18 cellular contexts compared by ENCODE assay signal in the genomic region with DNA sequence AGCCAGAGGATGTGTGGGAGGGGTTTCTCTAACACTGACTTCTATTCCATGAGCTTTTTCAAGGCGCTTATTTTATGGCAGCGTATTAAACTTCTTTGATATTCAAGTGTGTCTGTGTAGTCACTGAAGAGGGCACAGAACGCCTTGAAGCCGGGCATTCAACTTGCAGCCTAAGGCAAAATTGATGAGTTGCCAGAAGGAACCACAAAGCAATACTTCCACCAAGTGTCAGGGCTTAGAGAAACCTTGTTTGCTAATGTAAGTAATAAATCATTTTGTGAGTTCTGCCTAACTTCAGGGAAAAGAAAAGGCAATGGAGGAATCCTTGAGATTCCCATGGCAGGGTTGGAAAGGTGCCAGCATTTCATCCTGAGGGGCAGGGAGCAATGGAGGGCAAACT.
DNase-seq lines count a peak whose midpoint lies in the region; ATAC-seq, FAIRE-seq and TF ChIP-seq lines count a peak whose summit lies in the region.
"Had no signal": no experiment of that assay in that cellular context is flagged by ENCODE, and none has a peak within 500 bp of the region (broad histone marks: within the 10 kb centered on the region; RNA-seq: fewer than 3 reads in every experiment).

No MANE protein-coding gene starts in this region.

- H2BK5ac ChIP-seq in IMR-90 (ENCODE audit: low read depth, low read length, poor library complexity, severe bottlenecking) = no peak overlapping the region

- POLR2A ChIA-PET in IMR-90 (lab: Charles Lee; ENCODE audit: unreplicated experiment) = no interaction called here

- no peak overlapping the region for H2AK5ac ChIP-seq in IMR-90 (ENCODE audit: low read depth, low read length)

- H3K4ac ChIP-seq in IMR-90 (ENCODE audit: low read depth, low read length) = no peak overlapping the region

- ATAC-seq in IMR-90 (ENCODE audit: low read depth) = no peak
- ATAC-seq in GM19463 (IDR thresholded peaks at IDR 0.05; ENCODE audit: unreplicated experiment) = no peak

- TF ChIP-seq POLR2A in IMR-90 (IDR thresholded peaks at IDR 0.05; ENCODE audit: low read depth, low read length) = no peak

- no peak overlapping the region for H3K9ac ChIP-seq in IMR-90 (ENCODE audit: low read depth, low read length)
- no peak overlapping the region for H3K9ac ChIP-seq in neural progenitor cell

- no peak overlapping the region for H2BK15ac ChIP-seq in IMR-90 (ENCODE audit: low read depth, low read length)

- H4K20me1 ChIP-seq in IMR-90 (ENCODE audit: insufficient read depth, low read length) (0 out of 2 replicates have a peak, but pooled peaks cover 4% of the 10 kb centered on the region), neural progenitor cell (ENCODE audit: low read depth) (no peaks in the 10 kb centered on the region)

- TF ChIP-seq CTCF in AG10803 (conservative IDR thresholded peaks at IDR 0.05; ENCODE audit: low read length) = no peak
- no peak for TF ChIP-seq CTCF in IMR-90 (conservative IDR thresholded peaks at IDR 0.05; ENCODE audit: low read depth, low read length)
- TF ChIP-seq CTCF in bronchial epithelial cell (IDR thresholded peaks at IDR 0.05; ENCODE audit: insufficient read depth, low read length, severe bottlenecking) = no peak
- TF ChIP-seq CTCF in neural progenitor cell (IDR thresholded peaks at IDR 0.05) = no peak

- no peak overlapping the region for H4K5ac ChIP-seq in IMR-90 (ENCODE audit: low read depth, low read length)

- no TSS peak for BruUV-seq in IMR-90 (replicated peaks; lab: Mats Ljungman, UMichigan)

- no peak for TF ChIP-seq RAD21 in IMR-90 (IDR thresholded peaks at IDR 0.05; ENCODE audit: low read length)

- H2AK9ac ChIP-seq in IMR-90 (replicated peaks; ENCODE audit: low read depth, low read length, poor library complexity) = no peak overlapping the region

- no peak overlapping the region for H4K8ac ChIP-seq in IMR-90 (ENCODE audit: low read depth in 2 of 2, low read length in 2 of 2)

- H3K4me2 ChIP-seq in IMR-90 (ENCODE audit: low read depth, low read length) (no peak overlapping the region), neural progenitor cell (no peak overlapping the region)

- dilution Hi-C loops in IMR-90 (cut with HindIII; ENCODE audit: low sequenced_read_pairs, unreplicated experiment) = no loop called here

- H3K4me3 Mint-ChIP-seq in neural progenitor cell = no peak overlapping the region
- H3K4me3 Mint-ChIP-seq: activated naive CD4-positive, alpha-beta T cell treated with anti-CD3 and anti-CD28 coated beads for 36 hours; central memory CD8-positive, alpha-beta T cell; neural crest cell had no signal

- H3K9me3 ChIP-seq in IMR-90 (ENCODE audit: control insufficient read depth, insufficient read depth, low read length) (no peaks in the 10 kb centered on the region), neural progenitor cell (ENCODE audit: low read depth) (no peaks in the 10 kb centered on the region)
- H3K9me3 ChIP-seq: right lobe of liver had no signal

- no peak overlapping the region for H3K27ac Mint-ChIP-seq in neural progenitor cell
- H3K27ac Mint-ChIP-seq: activated naive CD4-positive, alpha-beta T cell treated with anti-CD3 and anti-CD28 coated beads for 36 hours had no signal

- H3K4me1 ChIP-seq in IMR-90 (ENCODE audit: control insufficient read depth, insufficient read depth, low read length) (peaks cover 8% of the 10 kb centered on the region), neural progenitor cell (no peaks in the 10 kb centered on the region)

- H3K23ac ChIP-seq in IMR-90 (ENCODE audit: low read depth, low read length) = no peak overlapping the region

- H3K14ac ChIP-seq in IMR-90 (replicated peaks; ENCODE audit: low read depth, low read length) = no peak overlapping the region

- no peaks in the 10 kb centered on the region for H3K79me2 ChIP-seq in neural progenitor cell (ENCODE audit: low read depth)

- H3K9me1 ChIP-seq in IMR-90 (ENCODE audit: insufficient read depth, low read length) = peaks cover 22% of the 10 kb centered on the region

- no peaks in the 10 kb centered on the region for H3F3A ChIP-seq in neural progenitor cell (ENCODE audit: low read depth)

- no peaks in the 10 kb centered on the region for H3K9me3 Mint-ChIP-seq in neural progenitor cell
- H3K9me3 Mint-ChIP-seq: activated naive CD4-positive, alpha-beta T cell treated with anti-CD3 and anti-CD28 coated beads for 36 hours; central memory CD8-positive, alpha-beta T cell; neural crest cell had no signal

- H2AFZ ChIP-seq in IMR-90 (replicated peaks; ENCODE audit: low read length, poor library complexity) = no peak overlapping the region
- no peak overlapping the region for H2AFZ ChIP-seq in neural progenitor cell (replicated peaks)

- H3K4me1 Mint-ChIP-seq in neural progenitor cell = peaks cover 2% of the 10 kb centered on the region
- H3K4me1 Mint-ChIP-seq: central memory CD8-positive, alpha-beta T cell; neural crest cell had no signal

- H3K4me3 ChIP-seq in AG10803 (ENCODE audit: low read length) (no peak overlapping the region), IMR-90 (ENCODE audit: insufficient read depth, low read depth, low read length) (no peak overlapping the region), bronchial epithelial cell (ENCODE audit: low read depth, low read length) (no peak overlapping the region), neural progenitor cell (no peak overlapping the region)
- H3K4me3 ChIP-seq: right lobe of liver had no signal

- 60% methylated on average over 2 of the region's 4 CpGs; no CpG with 5 or more reads in 1 of the 2 experiments for WGBS in IMR-90 (ENCODE audit: extremely low coverage in 2 of 2, insufficient read length in 1 of 2), 2 experiments

- DNase-seq in AG10803 (ENCODE audit: low read depth) = peak; percentile 48
- peak; percentile 20 for DNase-seq in IMR-90
- peak; percentile 12 for DNase-seq in bronchial epithelial cell (ENCODE audit: low read depth)
- peak; percentile 79 for DNase-seq in left kidney (ENCODE audit: low read depth, low spot score)
- no peak for DNase-seq in neural progenitor cell (ENCODE audit: low spot score)
- DNase-seq in NOMO-1 treated with DMSO at 0.1 percent for 48 hours (lab: John Stamatoyannopoulos, UW; ENCODE audit: unreplicated experiment) = no peak
- DNase-seq in GM19238 (ENCODE audit: insufficient read length, low spot score) = no peak
- DNase-seq: ACHN; activated naive CD4-positive, alpha-beta T cell treated with anti-CD3 and anti-CD28 coated beads for 36 hours; erythroblast; NCI-H1092; right lobe of liver; stimulated activated CD4-positive, alpha-beta T cell treated with anti-CD3 and anti-CD28 coated beads, Interleukin-4, amount 100 ng/mL, for 4 hours; WERI-Rb-1 had no signal

- H3K36me3 ChIP-seq in IMR-90 (ENCODE audit: control insufficient read depth, insufficient read depth, low read length) (no peaks in the 10 kb centered on the region), bronchial epithelial cell (ENCODE audit: control insufficient read depth, insufficient read depth, low read length) (no peaks in the 10 kb centered on the region), neural progenitor cell (no peaks in the 10 kb centered on the region)
- H3K36me3 ChIP-seq: right lobe of liver, WERI-Rb-1 had no signal

- in situ Hi-C loops in IMR-90 (cut with MboI; ENCODE audit: low sequenced_read_pairs) = no loop called here

- H3K27ac ChIP-seq in IMR-90 (ENCODE audit: insufficient read depth, low read length) = no peak overlapping the region
- no peak overlapping the region for H3K27ac ChIP-seq in neural progenitor cell
- H3K27ac ChIP-seq: right lobe of liver, WERI-Rb-1 had no signal

- intact Hi-C loops in IMR-90 (cut with micrococcal nuclease) = no loop called here

- H3K79me1 ChIP-seq in IMR-90 (ENCODE audit: low read depth in 1 of 2, low read length in 2 of 2) = peaks cover 0 to 8% of the 10 kb centered on the region in 2 experiments; a peak in 1 of 4 replicates

- FAIRE-seq in bronchial epithelial cell (lab: Jason Lieb, UNC) = no peak
- FAIRE-seq: urothelium cell line had no signal

- no peaks in the 10 kb centered on the region for H3K27me3 Mint-ChIP-seq in neural progenitor cell (ENCODE audit: insufficient read depth, low read depth)
- H3K27me3 Mint-ChIP-seq: central memory CD8-positive, alpha-beta T cell had no signal

- H3K27me3 ChIP-seq in IMR-90 (ENCODE audit: control insufficient read depth, insufficient read depth, low read length) (no peaks in the 10 kb centered on the region), bronchial epithelial cell (ENCODE audit: control insufficient read depth, insufficient read depth, low read length) (no peaks in the 10 kb centered on the region), neural progenitor cell (no peaks in the 10 kb centered on the region)
- H3K27me3 ChIP-seq: right lobe of liver had no signal

- no peak overlapping the region for H2BK20ac ChIP-seq in IMR-90 (ENCODE audit: low read depth, low read length)

- H4K91ac ChIP-seq in IMR-90 (ENCODE audit: insufficient read depth, low read depth, low read length) = no peak overlapping the region

- no peaks in the 10 kb centered on the region for H3K36me3 Mint-ChIP-seq in neural progenitor cell

- CTCF ChIA-PET in IMR-90 (lab: Yijun Ruan, JAX) = interaction anchor here (1.0 kb wide), 1 partner anchor 29 kb away, joined by 3 read pairs; no protein-coding TSS in a partner anchor

- no peak overlapping the region for H3K18ac ChIP-seq in IMR-90 (ENCODE audit: low read depth, low read length)

- no peak overlapping the region for H2BK120ac ChIP-seq in IMR-90 (ENCODE audit: low read depth, low read length)

- H3K56ac ChIP-seq in IMR-90 (ENCODE audit: extremely low read depth, insufficient read depth, low read length) = no peak overlapping the region

TF ChIP-seq in IMR-90, 13 proteins besides CTCF, POLR2A, EP300 and RAD21 (continues in another document):
- TF ChIP-seq RFX5 (IDR thresholded peaks at IDR 0.05; ENCODE audit: low read depth, low read length) (no peak), CHD1 (IDR thresholded peaks at IDR 0.05; ENCODE audit: low read depth, low read length) (no peak), BHLHE40 (IDR thresholded peaks at IDR 0.05; ENCODE audit: low read depth, low read length) (no peak), FOS (IDR thresholded peaks at IDR 0.05; ENCODE audit: low read depth, low read length) (no peak), RCOR1 (IDR thresholded peaks at IDR 0.05; ENCODE audit: insufficient replicate concordance, low read length) (no peak), MAZ (IDR thresholded peaks at IDR 0.05; ENCODE audit: borderline replicate concordance, low read depth, low read length) (no peak), MAFK (IDR thresholded peaks at IDR 0.05; ENCODE audit: low read depth, low read length) (no peak)
- TF ChIP-seq, protein P1, sequence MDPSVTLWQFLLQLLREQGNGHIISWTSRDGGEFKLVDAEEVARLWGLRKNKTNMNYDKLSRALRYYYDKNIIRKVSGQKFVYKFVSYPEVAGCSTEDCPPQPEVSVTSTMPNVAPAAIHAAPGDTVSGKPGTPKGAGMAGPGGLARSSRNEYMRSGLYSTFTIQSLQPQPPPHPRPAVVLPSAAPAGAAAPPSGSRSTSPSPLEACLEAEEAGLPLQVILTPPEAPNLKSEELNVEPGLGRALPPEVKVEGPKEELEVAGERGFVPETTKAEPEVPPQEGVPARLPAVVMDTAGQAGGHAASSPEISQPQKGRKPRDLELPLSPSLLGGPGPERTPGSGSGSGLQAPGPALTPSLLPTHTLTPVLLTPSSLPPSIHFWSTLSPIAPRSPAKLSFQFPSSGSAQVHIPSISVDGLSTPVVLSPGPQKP (IDR thresholded peaks at IDR 0.05; ENCODE audit: borderline replicate concordance, low read depth, low read length) = no peak

Comparison
In these comparisons a context has a peak if more than half of its experiments do, and no peak if none do; other contexts are left out.
1. DNase-seq: peak in AG10803 (single experiment), IMR-90 (single experiment), bronchial epithelial cell (single experiment) and left kidney (single experiment); none in neural progenitor cell (single experiment), NOMO-1 treated with DMSO at 0.1 percent for 48 hours (single experiment) and GM19238 (single experiment).